Comparison of ENCODE assay signal across 20 cellular contexts in genomic region chr7:115052706-115053105, GRCh38.
DNase-seq lines count a peak whose midpoint lies in the region; ATAC-seq and TF ChIP-seq lines count a peak whose summit lies in the region.
"Had no signal": no experiment of that assay in that cellular context is flagged by ENCODE, and none has a peak within 500 bp of the region (broad histone marks: within the 10 kb centered on the region; RNA-seq: fewer than 3 reads in every experiment).

No MANE protein-coding gene starts in this region.

- no peaks in the 10 kb centered on the region for H3K9me3 Mint-ChIP-seq in endodermal cell

- H3K9ac ChIP-seq in endodermal cell (ENCODE audit: extremely low read depth, low read length, poor library complexity, severe bottlenecking): no peak overlapping the region

- H3K27ac Mint-ChIP-seq in endodermal cell: no peak overlapping the region
- H3K27ac Mint-ChIP-seq: B cell had no signal

- no peaks in the 10 kb centered on the region for H3K36me3 ChIP-seq in endodermal cell (ENCODE audit: control insufficient read depth, insufficient read depth, low read length)

- peaks cover 25% of the 10 kb centered on the region for H3K9me3 ChIP-seq in endodermal cell (ENCODE audit: control insufficient read depth, low read length)
- H3K9me3 ChIP-seq: A549 had no signal

- no peaks in the 10 kb centered on the region for H3K36me3 Mint-ChIP-seq in endodermal cell (ENCODE audit: low read depth)

- ATAC-seq in HG02870 (IDR thresholded peaks at IDR 0.05; ENCODE audit: unreplicated experiment): no peak

- no peak overlapping the region for H3K4me3 Mint-ChIP-seq in endodermal cell
- H3K4me3 Mint-ChIP-seq: B cell had no signal

- H3K4me1 ChIP-seq in endodermal cell (ENCODE audit: control insufficient read depth, insufficient read depth, low read length): no peaks in the 10 kb centered on the region
- H3K4me1 ChIP-seq: A549 had no signal

- WGBS in endodermal cell (ENCODE audit: insufficient coverage in 1 of 2, insufficient read length in 1 of 2), 2 experiments: 60% methylated on average over 4 of the region's 4 CpGs; no CpG with 5 or more reads in 1 of the 2 experiments

- DNase-seq in NCI-H82 (lab: John Stamatoyannopoulos, UW): peak; percentile 43
- no peak for DNase-seq in NCI-H82 treated with DMSO at 0.1 percent for 48 hours (lab: John Stamatoyannopoulos, UW; ENCODE audit: unreplicated experiment)
- peak; percentile 69 for DNase-seq in endodermal cell
- DNase-seq in activated CD4-positive, alpha-beta T cell treated with anti-CD3 and anti-CD28 coated beads for 1 hour: no peak
- no peak for DNase-seq in stimulated activated naive CD4-positive, alpha-beta T cell (lab: John Stamatoyannopoulos, UW)
- DNase-seq: DMS79 treated with DMSO at 0.1 percent for 48 hours, Kasumi-1, NCI-H1092, NCI-H1436, NCI-H187 treated with DMSO at 0.1 percent for 48 hours, NCI-H2107, NCI-H2227 treated with DMSO at 0.1 percent for 48 hours, NCI-H510A treated with DMSO at 0.1 percent for 48 hours, NCI-H774, Right ventricle myocardium superior had no signal

- peak; percentile 23; the same call in 1 of the 3 replicates for TF ChIP-seq CTCF in GM12872 (IDR thresholded peaks at IDR 0.05; ENCODE audit: insufficient read depth, low read depth, low read length)
- peak; percentile 67 for TF ChIP-seq CTCF in endodermal cell (conservative IDR thresholded peaks at IDR 0.05)

- no peak overlapping the region for H3K27ac ChIP-seq in endodermal cell (ENCODE audit: low read depth, low read length)
- H3K27ac ChIP-seq: A549, SK-N-MC had no signal

- H3K4me3 ChIP-seq in endodermal cell (ENCODE audit: low read length): no peak overlapping the region
- H3K4me3 ChIP-seq: A549, SK-N-MC had no signal

- H3K27me3 ChIP-seq in endodermal cell (ENCODE audit: control insufficient read depth, insufficient read depth, low read length, poor library complexity, severe bottlenecking): peaks cover 16% of the 10 kb centered on the region

- peaks cover 3% of the 10 kb centered on the region for H3K4me1 Mint-ChIP-seq in endodermal cell
- H3K4me1 Mint-ChIP-seq: B cell had no signal

- peaks cover 14% of the 10 kb centered on the region for H3K27me3 Mint-ChIP-seq in endodermal cell (ENCODE audit: insufficient read depth)

Comparison
In these comparisons a context has a peak if more than half of its experiments do, and no peak if none do; other contexts are left out.
1. DNase-seq: peak in NCI-H82 (single experiment) and endodermal cell (single experiment); none in NCI-H82 treated with DMSO at 0.1 percent for 48 hours (single experiment), activated CD4-positive, alpha-beta T cell treated with anti-CD3 and anti-CD28 coated beads for 1 hour (single experiment) and stimulated activated naive CD4-positive, alpha-beta T cell (0 of 6).